Comparison of ENCODE assay signal across 2 cellular contexts in the genomic region with DNA sequence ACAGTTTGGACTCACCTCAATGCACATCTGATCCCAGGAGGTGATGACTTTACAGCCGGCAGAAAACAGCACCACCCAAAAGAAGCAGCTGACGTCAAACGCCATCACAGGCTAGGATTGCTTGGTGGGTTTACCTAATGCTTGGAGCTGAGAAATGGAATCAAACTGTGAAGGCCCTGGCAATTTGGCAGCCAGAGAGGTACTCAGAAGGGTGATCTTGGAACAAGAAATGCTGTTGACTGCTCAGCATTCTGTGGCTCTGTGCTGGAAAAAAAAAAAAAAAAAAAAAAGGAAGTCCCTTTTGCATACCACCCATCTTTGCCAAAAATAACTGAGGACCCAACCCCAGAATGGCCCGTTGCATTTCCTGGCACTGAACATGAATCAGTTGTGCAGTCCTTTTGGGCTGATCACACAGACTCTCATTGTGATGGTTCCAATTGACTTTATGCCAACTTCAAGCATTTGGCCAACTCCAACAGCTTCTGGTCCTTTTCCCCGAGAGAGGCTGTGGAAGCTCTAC.
TF ChIP-seq lines count a peak whose summit lies in the region.

A gene (minus strand): TSS at position 263 of the 523 bp plus-strand sequence. CDS start 158 bp downstream, at position 105.

TF ChIP-seq in GM12878, 131 proteins besides CTCF, POLR2A, EP300 and RAD21 (continued from another document):
- TF ChIP-seq STAT1 (conservative IDR thresholded peaks at IDR 0.05) (no peak), EZH2 (IDR thresholded peaks at IDR 0.05; ENCODE audit: borderline replicate concordance, control insufficient read depth, low read depth, low read length) (no peak)

TF ChIP-seq in WTC11, 78 proteins besides CTCF, POLR2A, EP300 and RAD21:
- TF ChIP-seq, protein P1, sequence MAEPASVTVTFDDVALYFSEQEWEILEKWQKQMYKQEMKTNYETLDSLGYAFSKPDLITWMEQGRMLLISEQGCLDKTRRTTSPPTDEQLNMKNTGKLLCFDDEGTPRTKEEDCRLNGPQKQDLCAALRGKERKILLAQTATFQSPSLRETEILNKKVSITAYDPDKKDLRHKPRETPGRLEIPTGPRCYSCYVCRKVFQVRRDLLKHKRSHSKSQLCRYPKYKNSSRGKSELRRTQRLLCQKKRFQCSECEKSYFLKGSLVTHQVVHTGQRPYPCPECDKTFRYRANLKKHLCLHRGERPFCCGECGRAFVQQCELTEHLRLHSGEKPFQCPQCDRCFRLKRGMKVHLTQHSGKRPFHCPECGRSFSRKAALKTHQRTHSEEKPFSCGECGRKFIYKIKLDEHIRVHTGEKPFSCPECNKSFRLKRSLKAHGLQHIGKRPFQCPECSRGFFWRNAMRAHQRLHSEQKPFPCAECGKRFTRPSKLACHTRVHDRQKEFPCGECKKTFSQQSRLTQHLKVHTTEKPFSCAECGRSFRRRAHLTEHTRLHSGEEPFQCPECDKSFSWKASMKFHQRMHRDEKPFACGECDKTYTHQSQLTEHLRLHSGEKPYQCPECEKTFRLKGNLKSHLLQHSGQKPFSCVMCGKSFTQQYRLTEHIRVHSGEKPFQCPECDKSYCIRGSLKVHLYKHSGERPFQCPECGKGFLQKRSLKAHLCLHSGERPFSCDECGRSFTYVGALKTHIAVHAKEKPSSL (CRISPR knock-in tag; conservative IDR thresholded peaks at IDR 0.05): no peak
- TF ChIP-seq JAZF1 (CRISPR knock-in tag; IDR thresholded peaks at IDR 0.05): no peak
- no peak for TF ChIP-seq ETV6 (CRISPR knock-in tag; IDR thresholded peaks at IDR 0.05)
- TF ChIP-seq ESRRA (CRISPR knock-in tag; IDR thresholded peaks at IDR 0.05; ENCODE audit: borderline replicate concordance): no peak
- no peak for TF ChIP-seq ZNF671 (CRISPR knock-in tag; IDR thresholded peaks at IDR 0.05)
- TF ChIP-seq FOXK1 (CRISPR knock-in tag; IDR thresholded peaks at IDR 0.05): no peak
- TF ChIP-seq, protein P2, sequence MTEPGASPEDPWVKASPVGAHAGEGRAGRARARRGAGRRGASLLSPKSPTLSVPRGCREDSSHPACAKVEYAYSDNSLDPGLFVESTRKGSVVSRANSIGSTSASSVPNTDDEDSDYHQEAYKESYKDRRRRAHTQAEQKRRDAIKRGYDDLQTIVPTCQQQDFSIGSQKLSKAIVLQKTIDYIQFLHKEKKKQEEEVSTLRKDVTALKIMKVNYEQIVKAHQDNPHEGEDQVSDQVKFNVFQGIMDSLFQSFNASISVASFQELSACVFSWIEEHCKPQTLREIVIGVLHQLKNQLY (CRISPR knock-in tag; IDR thresholded peaks at IDR 0.05): no peak
- no peak for TF ChIP-seq GABPB1 (CRISPR knock-in tag; IDR thresholded peaks at IDR 0.05)
- TF ChIP-seq EMX1 (CRISPR knock-in tag; IDR thresholded peaks at IDR 0.05): no peak
- TF ChIP-seq MXD4 (CRISPR knock-in tag; IDR thresholded peaks at IDR 0.05; ENCODE audit: borderline replicate concordance): no peak
- TF ChIP-seq JUN (CRISPR knock-in tag; IDR thresholded peaks at IDR 0.05): no peak
- TF ChIP-seq, protein P3, sequence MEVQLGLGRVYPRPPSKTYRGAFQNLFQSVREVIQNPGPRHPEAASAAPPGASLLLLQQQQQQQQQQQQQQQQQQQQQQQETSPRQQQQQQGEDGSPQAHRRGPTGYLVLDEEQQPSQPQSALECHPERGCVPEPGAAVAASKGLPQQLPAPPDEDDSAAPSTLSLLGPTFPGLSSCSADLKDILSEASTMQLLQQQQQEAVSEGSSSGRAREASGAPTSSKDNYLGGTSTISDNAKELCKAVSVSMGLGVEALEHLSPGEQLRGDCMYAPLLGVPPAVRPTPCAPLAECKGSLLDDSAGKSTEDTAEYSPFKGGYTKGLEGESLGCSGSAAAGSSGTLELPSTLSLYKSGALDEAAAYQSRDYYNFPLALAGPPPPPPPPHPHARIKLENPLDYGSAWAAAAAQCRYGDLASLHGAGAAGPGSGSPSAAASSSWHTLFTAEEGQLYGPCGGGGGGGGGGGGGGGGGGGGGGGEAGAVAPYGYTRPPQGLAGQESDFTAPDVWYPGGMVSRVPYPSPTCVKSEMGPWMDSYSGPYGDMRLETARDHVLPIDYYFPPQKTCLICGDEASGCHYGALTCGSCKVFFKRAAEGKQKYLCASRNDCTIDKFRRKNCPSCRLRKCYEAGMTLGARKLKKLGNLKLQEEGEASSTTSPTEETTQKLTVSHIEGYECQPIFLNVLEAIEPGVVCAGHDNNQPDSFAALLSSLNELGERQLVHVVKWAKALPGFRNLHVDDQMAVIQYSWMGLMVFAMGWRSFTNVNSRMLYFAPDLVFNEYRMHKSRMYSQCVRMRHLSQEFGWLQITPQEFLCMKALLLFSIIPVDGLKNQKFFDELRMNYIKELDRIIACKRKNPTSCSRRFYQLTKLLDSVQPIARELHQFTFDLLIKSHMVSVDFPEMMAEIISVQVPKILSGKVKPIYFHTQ (CRISPR knock-in tag; IDR thresholded peaks at IDR 0.05): no peak
- TF ChIP-seq, protein P4, sequence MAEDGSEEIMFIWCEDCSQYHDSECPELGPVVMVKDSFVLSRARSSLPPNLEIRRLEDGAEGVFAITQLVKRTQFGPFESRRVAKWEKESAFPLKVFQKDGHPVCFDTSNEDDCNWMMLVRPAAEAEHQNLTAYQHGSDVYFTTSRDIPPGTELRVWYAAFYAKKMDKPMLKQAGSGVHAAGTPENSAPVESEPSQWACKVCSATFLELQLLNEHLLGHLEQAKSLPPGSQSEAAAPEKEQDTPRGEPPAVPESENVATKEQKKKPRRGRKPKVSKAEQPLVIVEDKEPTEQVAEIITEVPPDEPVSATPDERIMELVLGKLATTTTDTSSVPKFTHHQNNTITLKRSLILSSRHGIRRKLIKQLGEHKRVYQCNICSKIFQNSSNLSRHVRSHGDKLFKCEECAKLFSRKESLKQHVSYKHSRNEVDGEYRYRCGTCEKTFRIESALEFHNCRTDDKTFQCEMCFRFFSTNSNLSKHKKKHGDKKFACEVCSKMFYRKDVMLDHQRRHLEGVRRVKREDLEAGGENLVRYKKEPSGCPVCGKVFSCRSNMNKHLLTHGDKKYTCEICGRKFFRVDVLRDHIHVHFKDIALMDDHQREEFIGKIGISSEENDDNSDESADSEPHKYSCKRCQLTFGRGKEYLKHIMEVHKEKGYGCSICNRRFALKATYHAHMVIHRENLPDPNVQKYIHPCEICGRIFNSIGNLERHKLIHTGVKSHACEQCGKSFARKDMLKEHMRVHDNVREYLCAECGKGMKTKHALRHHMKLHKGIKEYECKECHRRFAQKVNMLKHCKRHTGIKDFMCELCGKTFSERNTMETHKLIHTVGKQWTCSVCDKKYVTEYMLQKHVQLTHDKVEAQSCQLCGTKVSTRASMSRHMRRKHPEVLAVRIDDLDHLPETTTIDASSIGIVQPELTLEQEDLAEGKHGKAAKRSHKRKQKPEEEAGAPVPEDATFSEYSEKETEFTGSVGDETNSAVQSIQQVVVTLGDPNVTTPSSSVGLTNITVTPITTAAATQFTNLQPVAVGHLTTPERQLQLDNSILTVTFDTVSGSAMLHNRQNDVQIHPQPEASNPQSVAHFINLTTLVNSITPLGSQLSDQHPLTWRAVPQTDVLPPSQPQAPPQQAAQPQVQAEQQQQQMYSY (CRISPR knock-in tag; IDR thresholded peaks at IDR 0.05): no peak
- no peak for TF ChIP-seq ATF1 (CRISPR knock-in tag; IDR thresholded peaks at IDR 0.05)
- TF ChIP-seq GRHL2 (CRISPR knock-in tag; IDR thresholded peaks at IDR 0.05; ENCODE audit: insufficient replicate concordance, severe bottlenecking): no peak
- TF ChIP-seq RELA (CRISPR knock-in tag; IDR thresholded peaks at IDR 0.05; ENCODE audit: borderline replicate concordance): no peak
- TF ChIP-seq ZNF219 (CRISPR knock-in tag; IDR thresholded peaks at IDR 0.05; ENCODE audit: borderline replicate concordance): no peak
